8 cellular contexts compared by ENCODE assay signal in genomic region chr4:105896461-105896939, GRCh38. TPM values are rescaled to one million over a fixed set of nuclear protein-coding genes. Genes with fewer than 3 reads are reported as not detected.
A peak's percentile ranks its signal among the peaks of the same experiment; 100 is the strongest.
DNase-seq lines count a peak whose midpoint lies in the region; ATAC-seq, FAIRE-seq and TF ChIP-seq lines count a peak whose summit lies in the region.

No MANE protein-coding gene starts in this region.

- peak overlapping the region; percentile 36 for H2AFZ ChIP-seq in astrocyte (ENCODE audit: low read depth, low read length)

- no peaks in the 10 kb centered on the region for H3K36me3 ChIP-seq in astrocyte (ENCODE audit: insufficient read depth, low read length)

- FAIRE-seq in astrocyte (lab: Jason Lieb, UNC) = no peak

- H3K9me3 ChIP-seq in astrocyte (ENCODE audit: insufficient read depth, low read depth, low read length) = no peaks in the 10 kb centered on the region

- H3K27me3 ChIP-seq in astrocyte (ENCODE audit: insufficient read depth, low read length) = peaks cover 75% of the 10 kb centered on the region

- H3K9me3 Mint-ChIP-seq in astrocyte (ENCODE audit: unreplicated experiment) (no peaks in the 10 kb centered on the region), naive B cell (peaks cover 0 to 7% (median 2%) of the 10 kb centered on the region in 7 donors)

- H4K20me1 ChIP-seq in astrocyte (ENCODE audit: insufficient read depth, low read length) = no peaks in the 10 kb centered on the region

- TF ChIP-seq CTCF in GM12865 (IDR thresholded peaks at IDR 0.05; ENCODE audit: insufficient read depth, low read depth, low read length, missing control alignments) (no peak), astrocyte (IDR thresholded peaks at IDR 0.05; ENCODE audit: insufficient read depth, low read depth, low read length) (no peak)

- H3K27me3 Mint-ChIP-seq in astrocyte (ENCODE audit: low read depth, unreplicated experiment) (peaks cover 77% of the 10 kb centered on the region), naive B cell (peaks cover 64 to 80% (median 67%) of the 10 kb centered on the region in 3 donors)

- H3K4me1 ChIP-seq in astrocyte (ENCODE audit: insufficient read depth, low read length) = peaks cover 11% of the 10 kb centered on the region

- no peak overlapping the region for H3K9ac ChIP-seq in astrocyte (ENCODE audit: low read length)

- peak overlapping the region; percentile 74 for H3K4me3 Mint-ChIP-seq in astrocyte (ENCODE audit: unreplicated experiment)
- H3K4me3 Mint-ChIP-seq in naive B cell = peak overlapping the region in 6 of 8 donors; percentile 12 to 76 (median 26)

- no peaks in the 10 kb centered on the region for H3K36me3 Mint-ChIP-seq in astrocyte (ENCODE audit: low read depth, unreplicated experiment)
- peaks cover 0 to 7% of the 10 kb centered on the region in 2 donors for H3K36me3 Mint-ChIP-seq in naive B cell

- peak overlapping the region; percentile 77 for H3K4me2 ChIP-seq in astrocyte (ENCODE audit: low read length)

- peak overlapping the region; percentile 54 for H3K4me3 ChIP-seq in GM12865 (ENCODE audit: low read depth, low read length)
- H3K4me3 ChIP-seq in astrocyte (ENCODE audit: insufficient read depth, low read depth, low read length) = peak overlapping the region; percentile 31

- H3K4me1 Mint-ChIP-seq in astrocyte (ENCODE audit: low read depth, unreplicated experiment) = no peaks in the 10 kb centered on the region
- peaks cover 4 to 9% (median 5%) of the 10 kb centered on the region in 3 donors for H3K4me1 Mint-ChIP-seq in naive B cell

- no peaks in the 10 kb centered on the region for H3K79me2 ChIP-seq in astrocyte (ENCODE audit: insufficient read depth, low read length)

- ATAC-seq in GM21786 (IDR thresholded peaks at IDR 0.05; ENCODE audit: unreplicated experiment) (peak; percentile 23), naive B cell (ENCODE audit: low read depth in 2 of 2) (no peak), HG03108 (IDR thresholded peaks at IDR 0.05; ENCODE audit: unreplicated experiment) (no peak), esophagus mucosa (no peak)

- peak; percentile 15 for DNase-seq in GM12865 (ENCODE audit: low read depth)
- DNase-seq in astrocyte (ENCODE audit: low read depth) = no peak
- DNase-seq in naive B cell = no peak
- DNase-seq in AG20443 (ENCODE audit: low spot score) = no peak
- DNase-seq in NCI-H524 (lab: John Stamatoyannopoulos, UW) = no peak

- no peak overlapping the region for H3K27ac ChIP-seq in astrocyte (ENCODE audit: low read depth, low read length)

- H3K27ac Mint-ChIP-seq in astrocyte (ENCODE audit: unreplicated experiment) (no peak overlapping the region), naive B cell (peak overlapping the region in 1 of 6 donors; percentile 78)

RNA-seq across cellular contexts. Expression of gene NPNT, which starts 1.2 kb away (rescaled TPM):
- total RNA-seq in astrocyte (2.5 and 3.1 TPM in 2 replicates), esophagus mucosa (17.5 TPM)
- polyA plus RNA-seq in naive B cell (ENCODE audit: low read depth in 6 of 6) = not detected
